Comparison of ENCODE assay signal across 25 cellular contexts in genomic region chr2:623384-623922, GRCh38.
"Had no signal": no experiment of that assay in that cellular context is flagged by ENCODE, and none has a peak within 500 bp of the region (broad histone marks: within the 10 kb centered on the region; RNA-seq: fewer than 3 reads in every experiment).

No MANE protein-coding gene starts in this region.

- H3K4me3 ChIP-seq: adrenal gland, body of pancreas, esophagus squamous epithelium, gastroesophageal sphincter had no signal

- H3K27ac ChIP-seq: adrenal gland, body of pancreas, esophagus squamous epithelium, gastroesophageal sphincter had no signal

- ATAC-seq: activated CD4-positive, alpha-beta T cell treated with anti-CD3 and anti-CD28 coated beads for 36 hours; activated naive CD8-positive, alpha-beta T cell treated with anti-CD3 and anti-CD28 coated beads, Interleukin-2, amount 50 U/mL, for 24 hours; body of pancreas; gastroesophageal sphincter had no signal

- FAIRE-seq: colon had no signal

- DNase-seq: activated CD4-positive, alpha-beta memory T cell treated with anti-CD3 and anti-CD28 coated beads for 36 hours; activated CD4-positive, alpha-beta T cell treated with anti-CD3 and anti-CD28 coated beads for 36 hours; activated CD4-positive, alpha-beta T cell treated with anti-CD3 and anti-CD28 coated beads, Interleukin-2, amount 10 ng/mL, durations not matched to agents 24 days and 14 days; activated CD4-positive, CD25-positive, alpha-beta regulatory T cell; activated CD4-positive, CD25-positive, alpha-beta regulatory T cell treated with anti-CD3 and anti-CD28 coated beads, Interleukin-2, amount 50 U/mL, for 72 hours; activated effector memory CD4-positive, alpha-beta T cell treated with anti-CD3 and anti-CD28 coated beads, Interleukin-2, amount 50 U/mL, for 16 hours; activated naive CD4-positive, alpha-beta T cell treated with anti-CD3 and anti-CD28 coated beads for 36 hours; activated naive CD8-positive, alpha-beta T cell treated with anti-CD3 and anti-CD28 coated beads for 36 hours; activated naive CD8-positive, alpha-beta T cell treated with anti-CD3 and anti-CD28 coated beads, Interleukin-2, amount 50 U/mL, for 24 hours; activated T-cell treated with anti-CD3 and anti-CD28 coated beads, Interleukin-2, amount 50 U/mL, for 1 hour; activated T-cell treated with anti-CD3 and anti-CD28 coated beads, Interleukin-2, amount 50 U/mL, for 48 hours; amygdala; aorta; body of pancreas; caudate nucleus; effector CD8-positive, alpha-beta T cell; esophagus squamous epithelium; foreskin melanocyte; T-helper 2 cell had no signal

- H3K36me3 Mint-ChIP-seq: activated CD4-positive, alpha-beta memory T cell treated with anti-CD3 and anti-CD28 coated beads for 36 hours; activated naive CD4-positive, alpha-beta T cell treated with anti-CD3 and anti-CD28 coated beads, Interleukin-2, amount 50 U/mL, for 24 hours; activated naive CD8-positive, alpha-beta T cell treated with anti-CD3 and anti-CD28 coated beads for 36 hours had no signal

- H3K27me3 ChIP-seq: adrenal gland, body of pancreas had no signal

- H3K4me1 Mint-ChIP-seq: activated CD4-positive, alpha-beta T cell treated with anti-CD3 and anti-CD28 coated beads for 36 hours; activated CD4-positive, alpha-beta T cell treated with anti-CD3 and anti-CD28 coated beads, Interleukin-2, amount 10 ng/mL, durations not matched to agents 24 days and 14 days; activated naive CD4-positive, alpha-beta T cell treated with anti-CD3 and anti-CD28 coated beads, Interleukin-2, amount 50 U/mL, for 24 hours; activated naive CD8-positive, alpha-beta T cell treated with anti-CD3 and anti-CD28 coated beads for 36 hours; activated naive CD8-positive, alpha-beta T cell treated with anti-CD3 and anti-CD28 coated beads, Interleukin-2, amount 50 U/mL, for 24 hours had no signal

- H3K36me3 ChIP-seq: adrenal gland, esophagus squamous epithelium, gastroesophageal sphincter had no signal

- H3K9me3 ChIP-seq: adrenal gland, body of pancreas had no signal

- H3K4me1 ChIP-seq: adrenal gland, body of pancreas, gastroesophageal sphincter had no signal

- H3K27me3 Mint-ChIP-seq: activated CD4-positive, alpha-beta T cell treated with anti-CD3 and anti-CD28 coated beads for 36 hours; activated CD4-positive, alpha-beta T cell treated with anti-CD3 and anti-CD28 coated beads, Interleukin-2, amount 10 ng/mL, durations not matched to agents 24 days and 14 days; activated naive CD4-positive, alpha-beta T cell treated with anti-CD3 and anti-CD28 coated beads, Interleukin-2, amount 50 U/mL, for 24 hours had no signal

- H3K27ac Mint-ChIP-seq: activated CD4-positive, alpha-beta memory T cell treated with anti-CD3 and anti-CD28 coated beads for 36 hours; activated CD4-positive, alpha-beta T cell treated with anti-CD3 and anti-CD28 coated beads for 36 hours; activated CD4-positive, alpha-beta T cell treated with anti-CD3 and anti-CD28 coated beads, Interleukin-2, amount 10 ng/mL, durations not matched to agents 24 days and 14 days; activated naive CD4-positive, alpha-beta T cell treated with anti-CD3 and anti-CD28 coated beads for 36 hours; activated naive CD4-positive, alpha-beta T cell treated with anti-CD3 and anti-CD28 coated beads, Interleukin-2, amount 50 U/mL, for 24 hours; activated naive CD8-positive, alpha-beta T cell treated with anti-CD3 and anti-CD28 coated beads for 36 hours; activated naive CD8-positive, alpha-beta T cell treated with anti-CD3 and anti-CD28 coated beads, Interleukin-2, amount 50 U/mL, for 24 hours; activated T-helper 1 cell treated with anti-CD3 and anti-CD28 coated beads, Interleukin-12 subunit alpha, Interleukin-12 subunit beta, Interleukin-2, Interleukin-4 antibody, amounts not matched to agents 30 ng/mL and 10 ng/mL and 1 ng/mL, durations not matched to agents 14 hours and 24 hours and 36 hours; activated T-helper 2 cell treated with anti-CD3 and anti-CD28 coated beads, Interferon-gamma antibody, Interleukin-2, Interleukin-4, amounts not matched to agents 10 μg/mL and 5 μg/mL and 100 μg/mL, durations not matched to agents 14 hours and 24 hours and 36 hours had no signal

- H3K9me3 Mint-ChIP-seq: activated CD4-positive, alpha-beta memory T cell treated with anti-CD3 and anti-CD28 coated beads for 36 hours; activated CD4-positive, alpha-beta T cell treated with anti-CD3 and anti-CD28 coated beads, Interleukin-2, amount 10 ng/mL, durations not matched to agents 24 days and 14 days; activated naive CD4-positive, alpha-beta T cell treated with anti-CD3 and anti-CD28 coated beads for 36 hours; activated naive CD4-positive, alpha-beta T cell treated with anti-CD3 and anti-CD28 coated beads, Interleukin-2, amount 50 U/mL, for 24 hours; activated naive CD8-positive, alpha-beta T cell treated with anti-CD3 and anti-CD28 coated beads for 36 hours; activated naive CD8-positive, alpha-beta T cell treated with anti-CD3 and anti-CD28 coated beads, Interleukin-2, amount 50 U/mL, for 24 hours; activated T-helper 1 cell treated with anti-CD3 and anti-CD28 coated beads, Interleukin-12 subunit alpha, Interleukin-12 subunit beta, Interleukin-2, Interleukin-4 antibody, amounts not matched to agents 30 ng/mL and 10 ng/mL and 1 ng/mL, durations not matched to agents 14 hours and 24 hours and 36 hours; activated T-helper 2 cell treated with anti-CD3 and anti-CD28 coated beads, Interferon-gamma antibody, Interleukin-2, Interleukin-4, amounts not matched to agents 10 μg/mL and 5 μg/mL and 100 μg/mL, durations not matched to agents 14 hours and 24 hours and 36 hours had no signal

- H3K4me3 Mint-ChIP-seq: activated CD4-positive, alpha-beta memory T cell treated with anti-CD3 and anti-CD28 coated beads for 36 hours; activated CD4-positive, alpha-beta T cell treated with anti-CD3 and anti-CD28 coated beads for 36 hours; activated CD4-positive, alpha-beta T cell treated with anti-CD3 and anti-CD28 coated beads, Interleukin-2, amount 10 ng/mL, durations not matched to agents 24 days and 14 days; activated naive CD4-positive, alpha-beta T cell treated with anti-CD3 and anti-CD28 coated beads for 36 hours; activated naive CD4-positive, alpha-beta T cell treated with anti-CD3 and anti-CD28 coated beads, Interleukin-2, amount 50 U/mL, for 24 hours; activated naive CD8-positive, alpha-beta T cell treated with anti-CD3 and anti-CD28 coated beads for 36 hours; activated naive CD8-positive, alpha-beta T cell treated with anti-CD3 and anti-CD28 coated beads, Interleukin-2, amount 50 U/mL, for 24 hours; activated T-helper 1 cell treated with anti-CD3 and anti-CD28 coated beads, Interleukin-12 subunit alpha, Interleukin-12 subunit beta, Interleukin-2, Interleukin-4 antibody, amounts not matched to agents 30 ng/mL and 10 ng/mL and 1 ng/mL, durations not matched to agents 14 hours and 24 hours and 36 hours had no signal
